1 cellular context compared by ENCODE assay signal in the genomic region with DNA sequence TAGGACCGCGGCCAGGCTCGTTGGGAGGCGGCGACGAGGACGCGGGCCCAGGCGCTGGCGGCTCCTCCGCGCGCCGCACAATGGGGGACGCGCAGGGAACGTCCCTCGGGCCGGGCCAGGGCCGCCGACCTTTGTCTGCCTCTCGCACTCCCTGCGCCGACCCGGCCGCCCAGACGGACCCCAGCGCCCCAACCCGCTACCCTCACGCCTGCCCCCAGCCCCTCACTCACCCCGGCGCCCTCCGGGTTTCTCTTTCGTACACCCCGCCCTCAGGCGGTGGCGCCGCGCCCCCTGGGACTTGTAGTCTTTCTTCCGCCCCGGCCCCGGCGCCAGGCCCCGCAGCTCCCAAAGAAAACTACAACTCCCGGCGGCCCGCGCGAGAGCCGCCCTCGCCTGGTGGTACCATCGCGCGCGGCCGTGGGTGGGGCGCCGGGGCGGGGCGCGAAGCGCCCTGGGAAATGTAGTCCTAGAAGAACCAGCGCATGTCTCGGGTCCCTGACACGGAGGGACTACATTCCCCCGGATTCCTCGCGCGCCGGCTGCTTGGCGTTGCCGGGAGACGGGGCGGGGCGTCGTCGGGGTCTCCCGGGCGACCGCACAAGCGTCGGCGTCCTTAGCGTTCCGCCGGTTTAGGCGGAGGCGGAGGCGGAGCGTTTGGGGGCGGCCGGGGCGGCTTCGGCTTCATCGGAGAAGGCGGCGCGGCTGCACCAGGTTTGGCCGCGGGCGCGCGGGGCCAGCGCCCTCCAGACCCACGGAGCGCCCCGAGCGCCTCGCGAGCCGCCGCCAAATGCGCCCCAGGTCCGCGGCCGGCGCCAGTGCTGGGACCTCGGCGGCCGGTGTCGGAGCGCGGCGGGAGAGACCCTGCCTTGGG.
TF ChIP-seq lines count a peak whose summit lies in the region.

A gene (minus strand): TSS at position 260 of the 871 bp plus-strand sequence. CDS start 24,546 bp downstream, outside the sequence.

TF ChIP-seq in K562, 482 proteins besides CTCF, POLR2A, EP300 and RAD21 (continued from another document and continues in another):
- TF ChIP-seq, protein P1, sequence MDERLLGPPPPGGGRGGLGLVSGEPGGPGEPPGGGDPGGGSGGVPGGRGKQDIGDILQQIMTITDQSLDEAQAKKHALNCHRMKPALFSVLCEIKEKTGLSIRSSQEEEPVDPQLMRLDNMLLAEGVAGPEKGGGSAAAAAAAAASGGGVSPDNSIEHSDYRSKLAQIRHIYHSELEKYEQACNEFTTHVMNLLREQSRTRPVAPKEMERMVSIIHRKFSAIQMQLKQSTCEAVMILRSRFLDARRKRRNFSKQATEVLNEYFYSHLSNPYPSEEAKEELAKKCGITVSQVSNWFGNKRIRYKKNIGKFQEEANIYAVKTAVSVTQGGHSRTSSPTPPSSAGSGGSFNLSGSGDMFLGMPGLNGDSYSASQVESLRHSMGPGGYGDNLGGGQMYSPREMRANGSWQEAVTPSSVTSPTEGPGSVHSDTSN (CRISPR knock-in tag; IDR thresholded peaks at IDR 0.05; ENCODE audit: low read depth) = no peak
- TF ChIP-seq, protein P1 (tag; conservative IDR thresholded peaks at IDR 0.05; ENCODE audit: low read depth) = no peak
- TF ChIP-seq, protein P2, sequence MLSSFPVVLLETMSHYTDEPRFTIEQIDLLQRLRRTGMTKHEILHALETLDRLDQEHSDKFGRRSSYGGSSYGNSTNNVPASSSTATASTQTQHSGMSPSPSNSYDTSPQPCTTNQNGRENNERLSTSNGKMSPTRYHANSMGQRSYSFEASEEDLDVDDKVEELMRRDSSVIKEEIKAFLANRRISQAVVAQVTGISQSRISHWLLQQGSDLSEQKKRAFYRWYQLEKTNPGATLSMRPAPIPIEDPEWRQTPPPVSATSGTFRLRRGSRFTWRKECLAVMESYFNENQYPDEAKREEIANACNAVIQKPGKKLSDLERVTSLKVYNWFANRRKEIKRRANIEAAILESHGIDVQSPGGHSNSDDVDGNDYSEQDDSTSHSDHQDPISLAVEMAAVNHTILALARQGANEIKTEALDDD (IDR thresholded peaks at IDR 0.05) = no peak
- TF ChIP-seq ZC3H4 (CRISPR knock-in tag; IDR thresholded peaks at IDR 0.05; ENCODE audit: borderline replicate concordance) (no peak), BRF1 (IDR thresholded peaks at IDR 0.05; ENCODE audit: borderline replicate concordance, extremely low read depth, insufficient read length) (no peak), NFIC (IDR thresholded peaks at IDR 0.05) (0 out of 2 replicates have a peak, but pooled peaks have one; percentile 21), HNRNPH1 (optimal IDR thresholded peaks at IDR 0.05; ENCODE audit: low read depth, low read length) (no peak), FOXA3 (CRISPR knock-in tag; conservative IDR thresholded peaks at IDR 0.05 in 1 of 2, IDR thresholded peaks at IDR 0.05 in 1 of 2) (no peak), MYNN (IDR thresholded peaks at IDR 0.05) (no peak), MYNN (CRISPR knock-in tag; IDR thresholded peaks at IDR 0.05) (no peak), ZNF124 (CRISPR knock-in tag; IDR thresholded peaks at IDR 0.05) (no peak), CHD1 (IDR thresholded peaks at IDR 0.05; ENCODE audit: low read length) (no peak), U2AF1 (optimal IDR thresholded peaks at IDR 0.05; ENCODE audit: low read depth, low read length) (peak; percentile 48), KLF1 (tag; IDR thresholded peaks at IDR 0.05) (peak; percentile 89), IRF2 (CRISPR knock-in tag; IDR thresholded peaks at IDR 0.05) (no peak), SP2 (IDR thresholded peaks at IDR 0.05; ENCODE audit: extremely low read depth, low read depth, low read length, poor library complexity, severe bottlenecking) (no peak), KAT8 (IDR thresholded peaks at IDR 0.05; ENCODE audit: low read depth) (no peak), TFAM (CRISPR knock-in tag; conservative IDR thresholded peaks at IDR 0.05) (no peak), SMAD3 (CRISPR knock-in tag; conservative IDR thresholded peaks at IDR 0.05) (peak; percentile 93), GABPB1 (CRISPR knock-in tag; IDR thresholded peaks at IDR 0.05) (peak; percentile 85), SIN3B (IDR thresholded peaks at IDR 0.05; ENCODE audit: low read depth) (peak; percentile 68), ZNF175 (CRISPR knock-in tag; IDR thresholded peaks at IDR 0.05; ENCODE audit: low read depth) (peak; percentile 96), ZNF24 (IDR thresholded peaks at IDR 0.05) (peak; percentile 77), MYC (IDR thresholded peaks at IDR 0.05; ENCODE audit: low read depth, low read length) (peak; percentile 95), MYC (CRISPR knock-in tag; IDR thresholded peaks at IDR 0.05; ENCODE audit: borderline replicate concordance, low read depth) (no peak), HNRNPL (IDR thresholded peaks at IDR 0.05; ENCODE audit: low read depth, low read length) (no peak), MYBL2 (IDR thresholded peaks at IDR 0.05; ENCODE audit: low read depth) (no peak), MYBL2 (CRISPR knock-in tag; IDR thresholded peaks at IDR 0.05; ENCODE audit: borderline replicate concordance) (no peak), SMARCC2 (IDR thresholded peaks at IDR 0.05; ENCODE audit: low read depth) (no peak)
- TF ChIP-seq, protein P3, sequence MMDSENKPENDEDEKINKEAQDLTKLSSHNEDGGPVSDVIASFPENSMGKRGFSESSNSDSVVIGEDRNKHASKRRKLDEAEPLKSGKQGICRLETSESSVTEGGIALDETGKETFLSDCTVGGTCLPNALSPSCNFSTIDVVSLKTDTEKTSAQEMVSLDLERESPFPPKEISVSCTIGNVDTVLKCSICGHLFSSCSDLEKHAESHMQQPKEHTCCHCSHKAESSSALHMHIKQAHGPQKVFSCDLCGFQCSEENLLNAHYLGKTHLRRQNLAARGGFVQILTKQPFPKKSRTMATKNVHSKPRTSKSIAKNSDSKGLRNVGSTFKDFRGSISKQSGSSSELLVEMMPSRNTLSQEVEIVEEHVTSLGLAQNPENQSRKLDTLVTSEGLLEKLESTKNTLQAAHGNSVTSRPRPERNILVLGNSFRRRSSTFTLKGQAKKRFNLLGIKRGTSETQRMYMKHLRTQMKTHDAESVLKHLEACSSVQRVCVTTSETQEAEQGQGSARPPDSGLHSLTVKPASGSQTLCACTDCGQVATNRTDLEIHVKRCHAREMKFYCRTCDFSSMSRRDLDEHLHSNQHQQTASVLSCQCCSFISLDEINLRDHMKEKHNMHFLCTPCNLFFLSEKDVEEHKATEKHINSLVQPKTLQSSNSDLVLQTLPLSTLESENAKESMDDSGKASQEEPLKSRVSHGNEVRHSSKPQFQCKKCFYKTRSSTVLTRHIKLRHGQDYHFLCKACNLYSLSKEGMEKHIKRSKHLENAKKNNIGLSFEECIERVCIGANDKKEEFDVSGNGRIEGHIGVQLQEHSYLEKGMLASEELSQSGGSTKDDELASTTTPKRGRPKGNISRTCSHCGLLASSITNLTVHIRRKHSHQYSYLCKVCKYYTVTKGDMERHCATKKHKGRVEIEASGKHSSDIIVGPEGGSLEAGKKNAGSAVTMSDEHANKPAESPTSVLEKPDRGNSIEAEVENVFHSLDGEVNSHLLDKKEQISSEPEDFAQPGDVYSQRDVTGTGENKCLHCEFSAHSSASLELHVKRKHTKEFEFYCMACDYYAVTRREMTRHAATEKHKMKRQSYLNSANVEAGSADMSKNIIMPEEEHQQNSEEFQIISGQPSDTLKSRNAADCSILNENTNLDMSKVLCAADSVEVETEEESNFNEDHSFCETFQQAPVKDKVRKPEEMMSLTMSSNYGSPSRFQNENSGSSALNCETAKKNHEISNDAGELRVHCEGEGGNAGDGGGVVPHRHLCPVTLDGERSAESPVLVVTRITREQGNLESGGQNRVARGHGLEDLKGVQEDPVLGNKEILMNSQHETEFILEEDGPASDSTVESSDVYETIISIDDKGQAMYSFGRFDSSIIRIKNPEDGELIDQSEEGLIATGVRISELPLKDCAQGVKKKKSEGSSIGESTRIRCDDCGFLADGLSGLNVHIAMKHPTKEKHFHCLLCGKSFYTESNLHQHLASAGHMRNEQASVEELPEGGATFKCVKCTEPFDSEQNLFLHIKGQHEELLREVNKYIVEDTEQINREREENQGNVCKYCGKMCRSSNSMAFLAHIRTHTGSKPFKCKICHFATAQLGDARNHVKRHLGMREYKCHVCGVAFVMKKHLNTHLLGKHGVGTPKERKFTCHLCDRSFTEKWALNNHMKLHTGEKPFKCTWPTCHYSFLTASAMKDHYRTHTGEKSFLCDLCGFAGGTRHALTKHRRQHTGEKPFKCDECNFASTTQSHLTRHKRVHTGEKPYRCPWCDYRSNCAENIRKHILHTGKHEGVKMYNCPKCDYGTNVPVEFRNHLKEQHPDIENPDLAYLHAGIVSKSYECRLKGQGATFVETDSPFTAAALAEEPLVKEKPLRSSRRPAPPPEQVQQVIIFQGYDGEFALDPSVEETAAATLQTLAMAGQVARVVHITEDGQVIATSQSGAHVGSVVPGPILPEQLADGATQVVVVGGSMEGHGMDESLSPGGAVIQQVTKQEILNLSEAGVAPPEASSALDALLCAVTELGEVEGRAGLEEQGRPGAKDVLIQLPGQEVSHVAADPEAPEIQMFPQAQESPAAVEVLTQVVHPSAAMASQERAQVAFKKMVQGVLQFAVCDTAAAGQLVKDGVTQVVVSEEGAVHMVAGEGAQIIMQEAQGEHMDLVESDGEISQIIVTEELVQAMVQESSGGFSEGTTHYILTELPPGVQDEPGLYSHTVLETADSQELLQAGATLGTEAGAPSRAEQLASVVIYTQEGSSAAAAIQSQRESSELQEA (IDR thresholded peaks at IDR 0.05; ENCODE audit: low read depth) = no peak
- TF ChIP-seq, protein P4, sequence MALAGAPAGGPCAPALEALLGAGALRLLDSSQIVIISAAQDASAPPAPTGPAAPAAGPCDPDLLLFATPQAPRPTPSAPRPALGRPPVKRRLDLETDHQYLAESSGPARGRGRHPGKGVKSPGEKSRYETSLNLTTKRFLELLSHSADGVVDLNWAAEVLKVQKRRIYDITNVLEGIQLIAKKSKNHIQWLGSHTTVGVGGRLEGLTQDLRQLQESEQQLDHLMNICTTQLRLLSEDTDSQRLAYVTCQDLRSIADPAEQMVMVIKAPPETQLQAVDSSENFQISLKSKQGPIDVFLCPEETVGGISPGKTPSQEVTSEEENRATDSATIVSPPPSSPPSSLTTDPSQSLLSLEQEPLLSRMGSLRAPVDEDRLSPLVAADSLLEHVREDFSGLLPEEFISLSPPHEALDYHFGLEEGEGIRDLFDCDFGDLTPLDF (CRISPR knock-in tag; IDR thresholded peaks at IDR 0.05) = peak; percentile 94
- TF ChIP-seq, protein P5, sequence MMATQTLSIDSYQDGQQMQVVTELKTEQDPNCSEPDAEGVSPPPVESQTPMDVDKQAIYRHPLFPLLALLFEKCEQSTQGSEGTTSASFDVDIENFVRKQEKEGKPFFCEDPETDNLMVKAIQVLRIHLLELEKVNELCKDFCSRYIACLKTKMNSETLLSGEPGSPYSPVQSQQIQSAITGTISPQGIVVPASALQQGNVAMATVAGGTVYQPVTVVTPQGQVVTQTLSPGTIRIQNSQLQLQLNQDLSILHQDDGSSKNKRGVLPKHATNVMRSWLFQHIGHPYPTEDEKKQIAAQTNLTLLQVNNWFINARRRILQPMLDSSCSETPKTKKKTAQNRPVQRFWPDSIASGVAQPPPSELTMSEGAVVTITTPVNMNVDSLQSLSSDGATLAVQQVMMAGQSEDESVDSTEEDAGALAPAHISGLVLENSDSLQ (IDR thresholded peaks at IDR 0.05) = no peak
- TF ChIP-seq, protein P6, sequence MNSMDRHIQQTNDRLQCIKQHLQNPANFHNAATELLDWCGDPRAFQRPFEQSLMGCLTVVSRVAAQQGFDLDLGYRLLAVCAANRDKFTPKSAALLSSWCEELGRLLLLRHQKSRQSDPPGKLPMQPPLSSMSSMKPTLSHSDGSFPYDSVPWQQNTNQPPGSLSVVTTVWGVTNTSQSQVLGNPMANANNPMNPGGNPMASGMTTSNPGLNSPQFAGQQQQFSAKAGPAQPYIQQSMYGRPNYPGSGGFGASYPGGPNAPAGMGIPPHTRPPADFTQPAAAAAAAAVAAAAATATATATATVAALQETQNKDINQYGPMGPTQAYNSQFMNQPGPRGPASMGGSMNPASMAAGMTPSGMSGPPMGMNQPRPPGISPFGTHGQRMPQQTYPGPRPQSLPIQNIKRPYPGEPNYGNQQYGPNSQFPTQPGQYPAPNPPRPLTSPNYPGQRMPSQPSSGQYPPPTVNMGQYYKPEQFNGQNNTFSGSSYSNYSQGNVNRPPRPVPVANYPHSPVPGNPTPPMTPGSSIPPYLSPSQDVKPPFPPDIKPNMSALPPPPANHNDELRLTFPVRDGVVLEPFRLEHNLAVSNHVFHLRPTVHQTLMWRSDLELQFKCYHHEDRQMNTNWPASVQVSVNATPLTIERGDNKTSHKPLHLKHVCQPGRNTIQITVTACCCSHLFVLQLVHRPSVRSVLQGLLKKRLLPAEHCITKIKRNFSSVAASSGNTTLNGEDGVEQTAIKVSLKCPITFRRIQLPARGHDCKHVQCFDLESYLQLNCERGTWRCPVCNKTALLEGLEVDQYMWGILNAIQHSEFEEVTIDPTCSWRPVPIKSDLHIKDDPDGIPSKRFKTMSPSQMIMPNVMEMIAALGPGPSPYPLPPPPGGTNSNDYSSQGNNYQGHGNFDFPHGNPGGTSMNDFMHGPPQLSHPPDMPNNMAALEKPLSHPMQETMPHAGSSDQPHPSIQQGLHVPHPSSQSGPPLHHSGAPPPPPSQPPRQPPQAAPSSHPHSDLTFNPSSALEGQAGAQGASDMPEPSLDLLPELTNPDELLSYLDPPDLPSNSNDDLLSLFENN (IDR thresholded peaks at IDR 0.05; ENCODE audit: low read depth in 2 of 2, low read length in 2 of 2) = peak; percentile 20 to 55; a peak in 1 of 4 replicates
- TF ChIP-seq, protein P7, sequence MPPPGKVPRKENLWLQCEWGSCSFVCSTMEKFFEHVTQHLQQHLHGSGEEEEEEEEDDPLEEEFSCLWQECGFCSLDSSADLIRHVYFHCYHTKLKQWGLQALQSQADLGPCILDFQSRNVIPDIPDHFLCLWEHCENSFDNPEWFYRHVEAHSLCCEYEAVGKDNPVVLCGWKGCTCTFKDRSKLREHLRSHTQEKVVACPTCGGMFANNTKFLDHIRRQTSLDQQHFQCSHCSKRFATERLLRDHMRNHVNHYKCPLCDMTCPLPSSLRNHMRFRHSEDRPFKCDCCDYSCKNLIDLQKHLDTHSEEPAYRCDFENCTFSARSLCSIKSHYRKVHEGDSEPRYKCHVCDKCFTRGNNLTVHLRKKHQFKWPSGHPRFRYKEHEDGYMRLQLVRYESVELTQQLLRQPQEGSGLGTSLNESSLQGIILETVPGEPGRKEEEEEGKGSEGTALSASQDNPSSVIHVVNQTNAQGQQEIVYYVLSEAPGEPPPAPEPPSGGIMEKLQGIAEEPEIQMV (tag; conservative IDR thresholded peaks at IDR 0.05; ENCODE audit: low read depth) = no peak
